Comparison of ENCODE assay signal across 16 cellular contexts in the genomic region with DNA sequence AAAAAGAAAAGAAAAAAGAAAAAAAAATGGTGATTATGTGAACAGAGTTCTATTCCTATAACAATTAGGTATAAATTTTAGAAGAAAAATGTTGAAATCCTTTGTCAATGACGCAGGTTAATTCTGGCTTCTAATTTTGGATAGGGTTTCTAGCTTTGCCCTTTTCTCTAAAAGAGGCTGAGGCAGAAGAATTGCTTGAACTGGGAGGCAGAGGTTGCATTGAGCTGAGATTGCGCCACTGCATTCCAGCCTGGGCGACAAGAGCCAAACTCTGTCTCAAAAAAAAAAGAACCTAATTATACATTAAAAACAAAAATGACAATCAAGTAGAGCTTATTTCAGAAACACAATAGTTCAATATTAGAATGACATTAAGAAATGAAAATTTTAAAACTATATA.
"Had no signal": no experiment of that assay in that cellular context is flagged by ENCODE, and none has a peak within 500 bp of the region (broad histone marks: within the 10 kb centered on the region; RNA-seq: fewer than 3 reads in every experiment).

No MANE protein-coding gene starts in this region.

- H3K36me3 ChIP-seq: colonic mucosa, prostate gland, sigmoid colon had no signal

- H3K27me3 ChIP-seq: sigmoid colon had no signal

- H3K4me3 ChIP-seq: colonic mucosa, heart right ventricle, prostate gland, sigmoid colon had no signal

- ATAC-seq: activated CD8-positive, alpha-beta memory T cell treated with anti-CD3 and anti-CD28 coated beads, Interleukin-2, amount 10 ng/mL, durations not matched to agents 7 days and 5 days; heart right ventricle; natural killer cell treated with Interleukin-12 subunit alpha and Interleukin-12 subunit beta and Interleukin-15 and Interleukin-18, amount 100 ng/mL, for 72 hours; stimulated activated naive CD8-positive, alpha-beta T cell treated with anti-CD3 and anti-CD28 coated beads, Interleukin-15, Interleukin-2, amounts not matched to agents 100 U/mL and 50 U/mL, for 24 hours had no signal

- H3K9me3 ChIP-seq: colonic mucosa, heart right ventricle, prostate gland, sigmoid colon had no signal

- DNase-seq: activated CD4-positive, alpha-beta T cell treated with anti-CD3 and anti-CD28 coated beads, Interleukin-2, amount 50 U/mL, for 4 hours; activated CD4-positive, CD25-positive, alpha-beta regulatory T cell treated with anti-CD3 and anti-CD28 coated beads, Interleukin-2, amount 50 U/mL, for 72 hours; activated CD8-positive, alpha-beta memory T cell treated with anti-CD3 and anti-CD28 coated beads, Interleukin-2, amount 10 ng/mL, durations not matched to agents 7 days and 5 days; activated effector memory CD4-positive, alpha-beta T cell treated with anti-CD3 and anti-CD28 coated beads, Interleukin-2, amount 50 U/mL, for 16 hours; activated T-cell treated with anti-CD3 and anti-CD28 coated beads, Interleukin-2, amount 50 U/mL, for 24 hours; aorta; colonic mucosa; effector memory CD4-positive, alpha-beta T cell; foreskin fibroblast; heart right ventricle; sigmoid colon; stimulated activated CD4-positive, alpha-beta T cell treated with anti-CD3 and anti-CD28 coated beads, Interleukin-12 subunit alpha, Interleukin-12 subunit beta, amount 100 ng/mL, for 4 hours; stimulated activated naive CD8-positive, alpha-beta T cell treated with anti-CD3 and anti-CD28 coated beads, Interleukin-15, Interleukin-2, amounts not matched to agents 100 U/mL and 50 U/mL, for 24 hours; T-helper 9 cell had no signal

- H3K4me1 ChIP-seq: colonic mucosa, prostate gland had no signal

- H3K27ac ChIP-seq: colonic mucosa, prostate gland, sigmoid colon had no signal
